ENCODE assay signal across 1 cellular context in the genomic region with DNA sequence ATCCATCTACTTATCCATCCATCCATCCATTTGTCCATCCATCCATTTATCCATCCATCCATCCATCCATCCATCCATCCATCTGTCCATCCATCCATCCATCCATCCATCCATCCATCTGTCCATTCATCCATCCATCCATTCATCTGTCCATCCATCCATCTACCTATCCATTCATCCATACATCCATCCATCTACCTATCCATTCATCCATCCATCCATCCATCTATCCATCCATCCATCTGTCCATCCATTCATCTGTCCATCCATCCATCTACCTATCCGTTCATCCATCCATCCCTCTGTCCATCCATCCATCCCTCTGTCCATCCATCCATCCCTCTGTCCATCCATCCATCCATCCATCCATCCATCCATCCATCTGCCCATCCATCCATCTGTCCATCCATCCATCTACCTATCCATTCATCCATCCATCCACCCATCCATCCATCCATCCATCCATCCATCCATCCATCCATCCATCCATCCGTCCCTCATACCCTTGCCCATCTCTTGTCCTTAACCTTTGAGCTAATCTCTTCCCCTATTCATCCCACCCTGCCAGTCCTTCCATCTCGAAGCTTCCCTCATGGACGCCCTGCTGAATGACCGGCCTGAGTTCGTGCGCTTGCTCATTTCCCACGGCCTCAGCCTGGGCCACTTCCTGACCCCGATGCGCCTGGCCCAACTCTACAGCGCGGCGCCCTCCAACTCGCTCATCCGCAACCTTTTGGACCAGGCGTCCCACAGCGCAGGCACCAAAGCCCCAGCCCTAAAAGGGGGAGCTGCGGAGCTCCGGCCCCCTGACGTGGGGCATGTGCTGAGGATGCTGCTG.
A peak's percentile ranks its signal among the peaks of the same experiment; 100 is the strongest.
TF ChIP-seq lines count a peak whose summit lies in the region.

No MANE protein-coding gene starts in this region.

TF ChIP-seq in HEK293, 187 proteins besides CTCF, POLR2A, EP300 and RAD21:
- TF ChIP-seq ZNF366 (tag by site-specific recombination; conservative IDR thresholded peaks at IDR 0.05) (peak; percentile 99), ZBTB17 (tag by site-specific recombination; IDR thresholded peaks at IDR 0.05) (peak; percentile 99)
